16 cellular contexts compared by ENCODE assay signal in genomic region chr2:10161206-10161931, GRCh38. TPM values are rescaled to one million over a fixed set of nuclear protein-coding genes. Genes with fewer than 3 reads are reported as not detected.
DNase-seq lines count a peak whose midpoint lies in the region; ATAC-seq, FAIRE-seq and TF ChIP-seq lines count a peak whose summit lies in the region.
"Had no signal": no experiment of that assay in that cellular context is flagged by ENCODE, and none has a peak within 500 bp of the region (broad histone marks: within the 10 kb centered on the region; RNA-seq: fewer than 3 reads in every experiment).

No MANE protein-coding gene starts in this region.

- no peak for TF ChIP-seq CTCF in WTC11 (IDR thresholded peaks at IDR 0.05)
- no peak for TF ChIP-seq CTCF in fibroblast of pulmonary artery (IDR thresholded peaks at IDR 0.05; ENCODE audit: low read length, missing control alignments)

- CTCF ChIA-PET in WTC11 (lab: Charles Lee): interaction anchor here (0.5 to 2.9 kb wide), 7 partner anchors 8 to 1618 kb away, joined by 3 to 14 read pairs (median 6); no protein-coding TSS in a partner anchor

- peaks cover 21% of the 10 kb centered on the region for H3K4me1 Mint-ChIP-seq in activated CD4-positive, alpha-beta T cell treated with anti-CD3 and anti-CD28 coated beads, Interleukin-2, amount 10 ng/mL, durations not matched to agents 24 days and 14 days
- H3K4me1 Mint-ChIP-seq in WTC11: 0 out of 2 replicates have a peak, but pooled peaks cover 3% of the 10 kb centered on the region

- H3K4me3 ChIP-seq in fibroblast of pulmonary artery (replicated peaks; ENCODE audit: low read depth, low read length): no peak overlapping the region
- no peak overlapping the region for H3K4me3 ChIP-seq in small intestine (ENCODE audit: low read depth in 1 of 2, low read length in 2 of 2)
- H3K4me3 ChIP-seq: SJSA1 had no signal

- no peaks in the 10 kb centered on the region for H3K27me3 Mint-ChIP-seq in activated CD4-positive, alpha-beta T cell treated with anti-CD3 and anti-CD28 coated beads, Interleukin-2, amount 10 ng/mL, durations not matched to agents 24 days and 14 days
- no peaks in the 10 kb centered on the region for H3K27me3 Mint-ChIP-seq in WTC11 (ENCODE audit: low read depth)
- H3K27me3 Mint-ChIP-seq: CD4-positive, alpha-beta T cell; stimulated activated naive CD8-positive, alpha-beta T cell treated with anti-CD3 and anti-CD28 coated beads, Interleukin-15, amount 100 ng/mL, for 72 hours had no signal

- H3K27ac ChIP-seq in small intestine (ENCODE audit: low read depth in 1 of 2, low read length in 1 of 2): peak overlapping the region in 1 of 2 donors; percentile 21
- H3K27ac ChIP-seq: SJSA1 had no signal

- H3K4me1 ChIP-seq in small intestine (ENCODE audit: control insufficient read depth in 2 of 2, insufficient read depth in 1 of 2, low read depth in 1 of 2, low read length in 1 of 2): peaks cover 0 to 2% of the 10 kb centered on the region in 2 donors
- H3K4me1 ChIP-seq: SJSA1 had no signal

- H3K9me3 Mint-ChIP-seq in activated CD4-positive, alpha-beta T cell treated with anti-CD3 and anti-CD28 coated beads, Interleukin-2, amount 10 ng/mL, durations not matched to agents 24 days and 14 days: no peaks in the 10 kb centered on the region
- no peaks in the 10 kb centered on the region for H3K9me3 Mint-ChIP-seq in WTC11
- H3K9me3 Mint-ChIP-seq: activated T-cell treated with anti-CD3 and anti-CD28 coated beads, Interleukin-2, amount 50 U/mL, for 4 hours; CD4-positive, alpha-beta T cell; nephron; stimulated activated naive CD8-positive, alpha-beta T cell treated with anti-CD3 and anti-CD28 coated beads, Interleukin-15, amount 100 ng/mL, for 72 hours had no signal

- intact Hi-C loops in activated CD4-positive, alpha-beta T cell treated with anti-CD3 and anti-CD28 coated beads, Interleukin-2, amount 10 ng/mL, durations not matched to agents 24 days and 14 days (cut with micrococcal nuclease): no loop called here

- H3K36me3 Mint-ChIP-seq in activated CD4-positive, alpha-beta T cell treated with anti-CD3 and anti-CD28 coated beads, Interleukin-2, amount 10 ng/mL, durations not matched to agents 24 days and 14 days (ENCODE audit: low read depth): peaks cover 18% of the 10 kb centered on the region
- no peaks in the 10 kb centered on the region for H3K36me3 Mint-ChIP-seq in WTC11

- no peak for ATAC-seq in WTC11
- ATAC-seq in HG03196 (IDR thresholded peaks at IDR 0.05; ENCODE audit: unreplicated experiment): no peak
- ATAC-seq: activated T-cell treated with anti-CD3 and anti-CD28 coated beads, Interleukin-2, amount 50 U/mL, for 4 hours; stimulated activated naive CD8-positive, alpha-beta T cell treated with anti-CD3 and anti-CD28 coated beads, Interleukin-15, amount 100 ng/mL, for 72 hours had no signal

- H3K27ac Mint-ChIP-seq in activated CD4-positive, alpha-beta T cell treated with anti-CD3 and anti-CD28 coated beads, Interleukin-2, amount 10 ng/mL, durations not matched to agents 24 days and 14 days: peak overlapping the region; percentile 32
- H3K27ac Mint-ChIP-seq in WTC11: peak overlapping the region; percentile 69; the same call in 1 of the 2 replicates
- H3K27ac Mint-ChIP-seq: CD4-positive, alpha-beta T cell had no signal

- FAIRE-seq in small intestine (lab: Jason Lieb, UNC): no peak
- FAIRE-seq: endometrium had no signal

- POLR2A ChIA-PET in WTC11 (lab: Charles Lee): no interaction called here

- H3K36me3 ChIP-seq in small intestine (ENCODE audit: control insufficient read depth in 2 of 2, insufficient read depth in 2 of 2, low read length in 2 of 2): no peaks in the 10 kb centered on the region

- no peak overlapping the region for H3K4me3 Mint-ChIP-seq in activated CD4-positive, alpha-beta T cell treated with anti-CD3 and anti-CD28 coated beads, Interleukin-2, amount 10 ng/mL, durations not matched to agents 24 days and 14 days
- no peak overlapping the region for H3K4me3 Mint-ChIP-seq in WTC11
- H3K4me3 Mint-ChIP-seq: activated T-cell treated with anti-CD3 and anti-CD28 coated beads, Interleukin-2, amount 50 U/mL, for 4 hours; CD4-positive, alpha-beta T cell; nephron; stimulated activated naive CD8-positive, alpha-beta T cell treated with anti-CD3 and anti-CD28 coated beads, Interleukin-15, amount 100 ng/mL, for 72 hours had no signal

- DNase-seq in activated CD4-positive, alpha-beta T cell treated with anti-CD3 and anti-CD28 coated beads, Interleukin-2, amount 10 ng/mL, durations not matched to agents 24 days and 14 days: no peak
- no peak for DNase-seq in activated CD4-positive, alpha-beta T cell treated with anti-CD3 and anti-CD28 coated beads, Interleukin-2, amount 50 U/mL, for 1 hour
- DNase-seq in WTC11 (ENCODE audit: low spot score): no peak
- DNase-seq in fibroblast of pulmonary artery (ENCODE audit: low read depth): peak; percentile 40
- peak; percentile 90 for DNase-seq in small intestine
- DNase-seq in T-helper 2 cell: no peak
- no peak for DNase-seq in NCI-H187 treated with DMSO at 0.1 percent for 48 hours (lab: John Stamatoyannopoulos, UW)
- DNase-seq: ACHN; activated T-cell treated with anti-CD3 and anti-CD28 coated beads, Interleukin-2, amount 50 U/mL, for 4 hours; CD4-positive, alpha-beta T cell; foreskin melanocyte; stimulated activated naive CD8-positive, alpha-beta T cell treated with anti-CD3 and anti-CD28 coated beads, Interleukin-15, amount 100 ng/mL, for 72 hours had no signal

- H3K9me3 ChIP-seq in small intestine (ENCODE audit: control insufficient read depth, low read depth): no peaks in the 10 kb centered on the region
- H3K9me3 ChIP-seq: SJSA1 had no signal

- no peaks in the 10 kb centered on the region for H3K27me3 ChIP-seq in small intestine (ENCODE audit: control insufficient read depth in 2 of 2, insufficient read depth in 2 of 2, low read length in 2 of 2)
- H3K27me3 ChIP-seq: SJSA1 had no signal

- WGBS in small intestine, 3 donors: 20 to 59% (median 44%) methylated on average over 12 of the region's 12 CpGs

TF ChIP-seq in WTC11, 78 proteins besides CTCF, POLR2A, EP300 and RAD21:
- TF ChIP-seq NR2C2 (CRISPR knock-in tag; IDR thresholded peaks at IDR 0.05) (no peak), CREM (CRISPR knock-in tag; IDR thresholded peaks at IDR 0.05) (no peak)

RNA-seq across cellular contexts. Expression of gene RRM2, which starts 38.8 kb away (rescaled TPM):
- 378 and 383 TPM in 2 replicates for total RNA-seq in activated CD4-positive, alpha-beta T cell treated with anti-CD3 and anti-CD28 coated beads, Interleukin-2, amount 10 ng/mL, durations not matched to agents 24 days and 14 days
- 119 to 129 TPM (median 126 TPM) in 3 replicates for total RNA-seq in WTC11 (2021)
- polyA plus RNA-seq in small intestine: 10 to 100 TPM in 1 of 3 donors, 1 to 10 TPM in 2; 5.4 to 62.9 (median 6.3) TPM

Comparison
In these comparisons a context has a peak if more than half of its experiments do, and no peak if none do; other contexts are left out.
1. DNase-seq: peak in fibroblast of pulmonary artery (single experiment) and small intestine (single experiment); none in activated CD4-positive, alpha-beta T cell treated with anti-CD3 and anti-CD28 coated beads, Interleukin-2, amount 10 ng/mL, durations not matched to agents 24 days and 14 days (single experiment), activated CD4-positive, alpha-beta T cell treated with anti-CD3 and anti-CD28 coated beads, Interleukin-2, amount 50 U/mL, for 1 hour (single experiment), WTC11 (single experiment), T-helper 2 cell (0 of 5) and NCI-H187 treated with DMSO at 0.1 percent for 48 hours (single experiment).